21 cellular contexts compared by ENCODE assay signal in the genomic region with DNA sequence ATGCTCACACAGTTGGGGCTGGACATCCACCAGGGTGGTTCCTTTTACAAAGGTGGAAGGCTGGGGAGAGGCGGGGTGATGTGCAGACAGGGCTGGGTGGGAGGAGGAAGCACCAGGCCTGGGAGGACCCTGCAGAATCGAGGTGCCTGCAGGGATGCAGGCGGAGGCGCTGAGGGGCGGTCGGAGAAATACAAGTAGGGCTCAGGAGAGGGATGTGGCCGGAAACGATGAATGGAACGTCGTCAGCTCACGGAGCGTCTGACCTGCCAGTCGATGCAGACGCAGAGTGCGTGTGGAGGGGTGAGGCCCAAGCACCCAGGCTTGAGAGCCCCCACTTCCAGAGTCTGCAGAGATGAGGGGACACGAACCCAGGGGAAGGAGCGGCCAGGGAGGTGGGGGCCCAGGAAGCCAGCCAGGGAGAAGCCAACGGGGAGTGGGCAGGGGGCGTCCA.
DNase-seq lines count a peak whose midpoint lies in the region; ATAC-seq and TF ChIP-seq lines count a peak whose summit lies in the region.
"Had no signal": no experiment of that assay in that cellular context is flagged by ENCODE, and none has a peak within 500 bp of the region (broad histone marks: within the 10 kb centered on the region; RNA-seq: fewer than 3 reads in every experiment).

No MANE protein-coding gene starts in this region.

- H3K9me3 ChIP-seq in right cardiac atrium (ENCODE audit: control insufficient read depth, low read length) (no peaks in the 10 kb centered on the region), ovary (no peaks in the 10 kb centered on the region)
- H3K9me3 ChIP-seq: gastrocnemius medialis, SK-N-SH had no signal

- intact Hi-C loops in right cardiac atrium (cut with DNase I) (no loop called here), ovary (cut with DNase I) (loop anchor here in 1 of 4 donors (5.0 kb wide), 1 partner anchor 51 kb away; no protein-coding TSS in a partner anchor)

- H3K27me3 ChIP-seq in H7 (ENCODE audit: control insufficient read depth, insufficient read depth, low read length) (no peaks in the 10 kb centered on the region), right cardiac atrium (ENCODE audit: control insufficient read depth, insufficient read depth) (no peaks in the 10 kb centered on the region), ovary (no peaks in the 10 kb centered on the region)
- H3K27me3 ChIP-seq: gastrocnemius medialis, MG63 had no signal

- ATAC-seq in right cardiac atrium (no peak), HG02938 (IDR thresholded peaks at IDR 0.05; ENCODE audit: unreplicated experiment) (no peak)

- TF ChIP-seq EP300 in ovary (IDR thresholded peaks at IDR 0.05), result no peak

- in situ Hi-C loops in G401 (cut with HindIII; ENCODE audit: low sequenced_read_pairs), result no loop called here

- H3K27ac ChIP-seq in right cardiac atrium (ENCODE audit: low read length) (no peak overlapping the region), ovary (no peak overlapping the region)

- no peak for TF ChIP-seq POLR2A in ovary (IDR thresholded peaks at IDR 0.05)

- DNase-seq in 8988T (peak; percentile 5), H7 (peak; percentile 41), right cardiac atrium (peak in 2 of 3 donors; percentile 42 to 44), ovary (peak; percentile 5 to 30 (median 11)), NCI-H1436 (lab: John Stamatoyannopoulos, UW) (no peak), G401 (ENCODE audit: low spot score) (no peak), GM19240 (ENCODE audit: insufficient read length, low spot score) (no peak)
- DNase-seq: activated CD4-positive, alpha-beta T cell treated with anti-CD3 and anti-CD28 coated beads, Interleukin-2, amount 10 ng/mL, durations not matched to agents 24 days and 14 days; DND-41; hippocampal formation; immature natural killer cell; KBM-7; MG63; NCI-H1417; NCI-H2081; NCI-H345; NCI-H748 treated with DMSO at 0.1 percent for 48 hours; SK-N-SH; stimulated activated naive CD4-positive, alpha-beta T cell had no signal

- 90% methylated on average over 19 of the region's 19 CpGs for WGBS in right cardiac atrium
- WGBS in ovary, 3 donors, result 89 to 92% (median 91%) methylated on average over 19 of the region's 19 CpGs

- H3K4me3 ChIP-seq in H7 (ENCODE audit: insufficient read depth, low read depth, low read length) (no peak overlapping the region), right cardiac atrium (ENCODE audit: low read length) (no peak overlapping the region), ovary (no peak overlapping the region)
- H3K4me3 ChIP-seq: gastrocnemius medialis, MG63 had no signal

- H3K36me3 ChIP-seq in H7 (replicated peaks; ENCODE audit: control insufficient read depth, insufficient read depth, low read length) (no peaks in the 10 kb centered on the region), ovary (no peaks in the 10 kb centered on the region)
- H3K36me3 ChIP-seq: MG63 had no signal

- H3K4me1 ChIP-seq in right cardiac atrium (ENCODE audit: control insufficient read depth, insufficient read depth, low read length) (peaks cover 4% of the 10 kb centered on the region), ovary (ENCODE audit: insufficient read depth) (no peaks in the 10 kb centered on the region)

- TF ChIP-seq CTCF in ovary (IDR thresholded peaks at IDR 0.05), result no peak

Comparison
In these comparisons a context has a peak if more than half of its experiments do, and no peak if none do; other contexts are left out.
1. DNase-seq: peak in 8988T (single experiment), H7 (single experiment), right cardiac atrium (2 of 3) and ovary (5 of 5); none in NCI-H1436 (single experiment), G401 (single experiment) and GM19240 (single experiment).